24 cellular contexts compared by ENCODE assay signal in the genomic region with DNA sequence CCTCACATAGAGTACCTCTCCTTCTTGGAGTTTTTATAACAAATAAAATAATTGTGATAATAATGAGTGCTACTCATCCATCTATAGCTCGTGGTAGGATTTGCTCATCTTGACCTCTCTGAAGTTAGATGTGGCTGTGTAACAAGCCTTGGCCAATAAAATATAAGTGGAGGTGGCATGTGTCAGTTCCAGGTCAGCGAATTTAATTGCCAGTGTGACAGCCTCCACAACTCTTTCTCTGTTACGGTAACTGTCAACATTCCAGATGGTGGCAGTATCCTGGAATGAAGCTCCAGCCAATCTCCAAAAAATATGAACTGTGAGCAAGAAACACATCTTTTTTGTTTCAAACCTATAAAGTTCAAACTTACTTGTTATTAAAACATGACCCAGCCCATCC. TPM values are rescaled to one million over a fixed set of nuclear protein-coding genes. Genes with fewer than 3 reads are reported as not detected.
"Had no signal": no experiment of that assay in that cellular context is flagged by ENCODE, and none has a peak within 500 bp of the region (broad histone marks: within the 10 kb centered on the region; RNA-seq: fewer than 3 reads in every experiment).

No MANE protein-coding gene starts in this region.

- ATAC-seq: left cardiac atrium; left lung; lower lobe of right lung; naive thymus-derived CD8-positive, alpha-beta T cell; right lobe of liver; stimulated activated memory B cell treated with anti-CD40 and anti-IgM and Interleukin-4, amounts not matched to agents 10 μg/mL and 1 μg/mL and 100 μg/mL, for 72 hours; stimulated activated naive CD8-positive, alpha-beta T cell treated with anti-CD3 and anti-CD28 coated beads, Interleukin-15, amount 100 ng/mL, for 72 hours had no signal

- H3K27me3 ChIP-seq: left lung, ovary, right lobe of liver, tibial nerve, uterus had no signal

- H3K36me3 ChIP-seq: left lung, lower lobe of right lung, ovary, right lobe of liver, tibial nerve, uterus had no signal

- H3K27ac ChIP-seq: left lung, lower lobe of right lung, ovary, right lobe of liver, tibial nerve, uterus had no signal

- H3K4me3 ChIP-seq: left lung, lower lobe of right lung, ovary, right lobe of liver, smooth muscle cell, tibial nerve, uterus had no signal

- DNase-seq: hippocampal formation; kidney glomerular epithelial cell; left cardiac atrium; left lung; lower lobe of right lung; mammary epithelial cell; mesenchymal stem cell; naive thymus-derived CD8-positive, alpha-beta T cell; ovary; right lobe of liver; stimulated activated CD4-positive, alpha-beta T cell treated with anti-CD3 and anti-CD28 coated beads, Interleukin-1b, Interleukin-23, amount 100 ng/mL, for 48 hours; stimulated activated CD4-positive, alpha-beta T cell treated with anti-CD3 and anti-CD28 coated beads, Interleukin-2, amount 100 ng/mL, for 48 hours; stimulated activated CD4-positive, alpha-beta T cell treated with anti-CD3 and anti-CD28 coated beads, Interleukin-4, amount 100 ng/mL, for 4 hours; stimulated activated CD8-positive, alpha-beta memory T cell treated with anti-CD3 and anti-CD28 coated beads, Interleukin-4, amount 100 ng/mL, for 48 hours; stimulated activated naive CD4-positive, alpha-beta T cell treated with Interleukin-2 at 50 U/mL for 16 hours; stimulated activated naive CD8-positive, alpha-beta T cell treated with anti-CD3 and anti-CD28 coated beads, Interleukin-15, amount 100 ng/mL, for 72 hours; substantia nigra; uterus had no signal

- H3K4me2 ChIP-seq: smooth muscle cell had no signal

- H3K4me1 ChIP-seq: left lung, lower lobe of right lung, right lobe of liver, tibial nerve, uterus had no signal

- H3K9me3 ChIP-seq: left lung, lower lobe of right lung, ovary, right lobe of liver, tibial nerve, uterus had no signal

RNA-seq across cellular contexts. Expression of a gene that starts 13.8 kb away (rescaled TPM):
- polyA plus RNA-seq: keratinocyte; liver; mammary epithelial cell; naive thymus-derived CD8-positive, alpha-beta T cell; ovary; smooth muscle cell had no signal

RNA-seq across cellular contexts. Expression of a gene that starts 53.5 kb away (rescaled TPM):
- polyA plus RNA-seq: keratinocyte; liver; mammary epithelial cell; naive thymus-derived CD8-positive, alpha-beta T cell; ovary; smooth muscle cell; thymus had no signal
